Comparison of ENCODE assay signal across 1 cellular context in the genomic region with DNA sequence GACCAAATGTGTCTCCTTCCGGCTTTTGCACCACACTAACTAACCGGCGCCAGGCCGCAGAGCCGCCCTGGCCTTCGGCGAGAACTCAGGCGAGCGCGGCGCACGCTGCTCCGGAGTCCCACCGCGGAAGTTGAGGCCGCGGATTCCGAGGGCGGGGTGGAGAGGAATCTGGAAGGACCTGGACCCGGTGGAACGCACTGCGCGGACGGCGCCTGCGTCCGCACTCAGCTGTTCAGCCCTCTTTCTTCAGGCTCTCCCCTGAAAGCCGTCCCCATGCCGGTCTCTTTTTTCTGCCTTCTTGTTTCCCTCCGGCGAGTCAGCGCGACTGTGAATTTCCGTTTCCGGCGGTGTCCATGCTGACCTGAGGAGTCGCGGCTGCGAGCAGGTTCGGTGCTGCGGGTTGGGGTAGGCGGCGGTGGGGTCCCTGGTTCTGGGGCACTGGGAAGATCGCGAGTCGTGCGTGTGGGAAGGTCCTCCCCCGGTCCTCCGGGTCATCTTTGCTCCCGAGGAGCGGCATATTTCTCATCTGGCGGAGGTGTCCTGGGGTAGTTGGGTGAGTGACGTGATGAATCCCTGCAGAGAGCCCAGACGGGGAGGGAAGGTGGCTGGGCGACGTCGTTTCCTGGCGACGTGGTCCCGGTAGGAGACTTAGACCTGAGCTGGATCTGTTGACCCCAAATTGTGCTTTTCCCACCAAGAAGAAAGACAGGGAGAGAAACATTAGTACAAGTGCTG.
TF ChIP-seq lines count a peak whose summit lies in the region.

A gene with protein sequence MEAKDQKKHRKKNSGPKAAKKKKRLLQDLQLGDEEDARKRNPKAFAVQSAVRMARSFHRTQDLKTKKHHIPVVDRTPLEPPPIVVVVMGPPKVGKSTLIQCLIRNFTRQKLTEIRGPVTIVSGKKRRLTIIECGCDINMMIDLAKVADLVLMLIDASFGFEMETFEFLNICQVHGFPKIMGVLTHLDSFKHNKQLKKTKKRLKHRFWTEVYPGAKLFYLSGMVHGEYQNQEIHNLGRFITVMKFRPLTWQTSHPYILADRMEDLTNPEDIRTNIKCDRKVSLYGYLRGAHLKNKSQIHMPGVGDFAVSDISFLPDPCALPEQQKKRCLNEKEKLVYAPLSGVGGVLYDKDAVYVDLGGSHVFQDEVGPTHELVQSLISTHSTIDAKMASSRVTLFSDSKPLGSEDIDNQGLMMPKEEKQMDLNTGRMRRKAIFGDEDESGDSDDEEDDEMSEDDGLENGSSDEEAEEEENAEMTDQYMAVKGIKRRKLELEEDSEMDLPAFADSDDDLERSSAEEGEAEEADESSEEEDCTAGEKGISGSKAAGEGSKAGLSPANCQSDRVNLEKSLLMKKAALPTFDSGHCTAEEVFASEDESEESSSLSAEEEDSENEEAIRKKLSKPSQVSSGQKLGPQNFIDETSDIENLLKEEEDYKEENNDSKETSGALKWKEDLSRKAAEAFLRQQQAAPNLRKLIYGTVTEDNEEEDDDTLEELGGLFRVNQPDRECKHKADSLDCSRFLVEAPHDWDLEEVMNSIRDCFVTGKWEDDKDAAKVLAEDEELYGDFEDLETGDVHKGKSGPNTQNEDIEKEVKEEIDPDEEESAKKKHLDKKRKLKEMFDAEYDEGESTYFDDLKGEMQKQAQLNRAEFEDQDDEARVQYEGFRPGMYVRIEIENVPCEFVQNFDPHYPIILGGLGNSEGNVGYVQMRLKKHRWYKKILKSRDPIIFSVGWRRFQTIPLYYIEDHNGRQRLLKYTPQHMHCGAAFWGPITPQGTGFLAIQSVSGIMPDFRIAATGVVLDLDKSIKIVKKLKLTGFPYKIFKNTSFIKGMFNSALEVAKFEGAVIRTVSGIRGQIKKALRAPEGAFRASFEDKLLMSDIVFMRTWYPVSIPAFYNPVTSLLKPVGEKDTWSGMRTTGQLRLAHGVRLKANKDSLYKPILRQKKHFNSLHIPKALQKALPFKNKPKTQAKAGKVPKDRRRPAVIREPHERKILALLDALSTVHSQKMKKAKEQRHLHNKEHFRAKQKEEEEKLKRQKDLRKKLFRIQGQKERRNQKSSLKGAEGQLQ (plus strand): TSS at position 350 of the 735 bp plus-strand sequence. CDS start 1,600 bp downstream, outside the sequence.

TF ChIP-seq in HepG2, 621 proteins besides CTCF, POLR2A, EP300 and RAD21 (continued from another document and continues in another):
- TF ChIP-seq, protein P1, sequence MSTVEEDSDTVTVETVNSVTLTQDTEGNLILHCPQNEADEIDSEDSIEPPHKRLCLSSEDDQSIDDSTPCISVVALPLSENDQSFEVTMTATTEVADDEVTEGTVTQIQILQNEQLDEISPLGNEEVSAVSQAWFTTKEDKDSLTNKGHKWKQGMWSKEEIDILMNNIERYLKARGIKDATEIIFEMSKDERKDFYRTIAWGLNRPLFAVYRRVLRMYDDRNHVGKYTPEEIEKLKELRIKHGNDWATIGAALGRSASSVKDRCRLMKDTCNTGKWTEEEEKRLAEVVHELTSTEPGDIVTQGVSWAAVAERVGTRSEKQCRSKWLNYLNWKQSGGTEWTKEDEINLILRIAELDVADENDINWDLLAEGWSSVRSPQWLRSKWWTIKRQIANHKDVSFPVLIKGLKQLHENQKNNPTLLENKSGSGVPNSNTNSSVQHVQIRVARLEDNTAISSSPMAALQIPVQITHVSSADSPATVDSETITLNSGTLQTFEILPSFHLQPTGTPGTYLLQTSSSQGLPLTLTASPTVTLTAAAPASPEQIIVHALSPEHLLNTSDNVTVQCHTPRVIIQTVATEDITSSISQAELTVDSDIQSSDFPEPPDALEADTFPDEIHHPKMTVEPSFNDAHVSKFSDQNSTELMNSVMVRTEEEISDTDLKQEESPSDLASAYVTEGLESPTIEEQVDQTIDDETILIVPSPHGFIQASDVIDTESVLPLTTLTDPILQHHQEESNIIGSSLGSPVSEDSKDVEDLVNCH (CRISPR knock-in tag; IDR thresholded peaks at IDR 0.05), result no peak
- TF ChIP-seq RBAK (CRISPR knock-in tag; IDR thresholded peaks at IDR 0.05) (no peak), ZNF629 (CRISPR knock-in tag; conservative IDR thresholded peaks at IDR 0.05) (peak; percentile 13; the same call in 1 of the 2 replicates), ZNF792 (CRISPR knock-in tag; IDR thresholded peaks at IDR 0.05) (peak; percentile 90; the same call in 1 of the 2 replicates), CHD4 (IDR thresholded peaks at IDR 0.05; ENCODE audit: borderline replicate concordance, low read length) (no peak), NBN (conservative IDR thresholded peaks at IDR 0.05) (no peak), HNRNPK (IDR thresholded peaks at IDR 0.05; ENCODE audit: low read depth, low read length, poor library complexity, severe bottlenecking) (peak; percentile 65), PAF1 (CRISPR knock-in tag; IDR thresholded peaks at IDR 0.05) (no peak), SMARCE1 (IDR thresholded peaks at IDR 0.05; ENCODE audit: borderline replicate concordance) (no peak), RFXAP (CRISPR knock-in tag; IDR thresholded peaks at IDR 0.05; ENCODE audit: borderline replicate concordance) (no peak), TCF12 (IDR thresholded peaks at IDR 0.05) (no peak), TCF12 (CRISPR knock-in tag; IDR thresholded peaks at IDR 0.05) (peak; percentile 78; the same call in 1 of the 2 replicates)
- TF ChIP-seq, protein P2, sequence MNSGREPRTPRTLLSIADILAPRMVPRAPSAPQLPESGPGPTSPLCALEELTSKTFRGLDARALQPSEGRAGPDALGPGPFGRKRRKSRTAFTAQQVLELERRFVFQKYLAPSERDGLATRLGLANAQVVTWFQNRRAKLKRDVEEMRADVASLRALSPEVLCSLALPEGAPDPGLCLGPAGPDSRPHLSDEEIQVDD (CRISPR knock-in tag; IDR thresholded peaks at IDR 0.05; ENCODE audit: borderline replicate concordance), result peak; percentile 92; the same call in 1 of the 2 replicates
- TF ChIP-seq, protein P3, sequence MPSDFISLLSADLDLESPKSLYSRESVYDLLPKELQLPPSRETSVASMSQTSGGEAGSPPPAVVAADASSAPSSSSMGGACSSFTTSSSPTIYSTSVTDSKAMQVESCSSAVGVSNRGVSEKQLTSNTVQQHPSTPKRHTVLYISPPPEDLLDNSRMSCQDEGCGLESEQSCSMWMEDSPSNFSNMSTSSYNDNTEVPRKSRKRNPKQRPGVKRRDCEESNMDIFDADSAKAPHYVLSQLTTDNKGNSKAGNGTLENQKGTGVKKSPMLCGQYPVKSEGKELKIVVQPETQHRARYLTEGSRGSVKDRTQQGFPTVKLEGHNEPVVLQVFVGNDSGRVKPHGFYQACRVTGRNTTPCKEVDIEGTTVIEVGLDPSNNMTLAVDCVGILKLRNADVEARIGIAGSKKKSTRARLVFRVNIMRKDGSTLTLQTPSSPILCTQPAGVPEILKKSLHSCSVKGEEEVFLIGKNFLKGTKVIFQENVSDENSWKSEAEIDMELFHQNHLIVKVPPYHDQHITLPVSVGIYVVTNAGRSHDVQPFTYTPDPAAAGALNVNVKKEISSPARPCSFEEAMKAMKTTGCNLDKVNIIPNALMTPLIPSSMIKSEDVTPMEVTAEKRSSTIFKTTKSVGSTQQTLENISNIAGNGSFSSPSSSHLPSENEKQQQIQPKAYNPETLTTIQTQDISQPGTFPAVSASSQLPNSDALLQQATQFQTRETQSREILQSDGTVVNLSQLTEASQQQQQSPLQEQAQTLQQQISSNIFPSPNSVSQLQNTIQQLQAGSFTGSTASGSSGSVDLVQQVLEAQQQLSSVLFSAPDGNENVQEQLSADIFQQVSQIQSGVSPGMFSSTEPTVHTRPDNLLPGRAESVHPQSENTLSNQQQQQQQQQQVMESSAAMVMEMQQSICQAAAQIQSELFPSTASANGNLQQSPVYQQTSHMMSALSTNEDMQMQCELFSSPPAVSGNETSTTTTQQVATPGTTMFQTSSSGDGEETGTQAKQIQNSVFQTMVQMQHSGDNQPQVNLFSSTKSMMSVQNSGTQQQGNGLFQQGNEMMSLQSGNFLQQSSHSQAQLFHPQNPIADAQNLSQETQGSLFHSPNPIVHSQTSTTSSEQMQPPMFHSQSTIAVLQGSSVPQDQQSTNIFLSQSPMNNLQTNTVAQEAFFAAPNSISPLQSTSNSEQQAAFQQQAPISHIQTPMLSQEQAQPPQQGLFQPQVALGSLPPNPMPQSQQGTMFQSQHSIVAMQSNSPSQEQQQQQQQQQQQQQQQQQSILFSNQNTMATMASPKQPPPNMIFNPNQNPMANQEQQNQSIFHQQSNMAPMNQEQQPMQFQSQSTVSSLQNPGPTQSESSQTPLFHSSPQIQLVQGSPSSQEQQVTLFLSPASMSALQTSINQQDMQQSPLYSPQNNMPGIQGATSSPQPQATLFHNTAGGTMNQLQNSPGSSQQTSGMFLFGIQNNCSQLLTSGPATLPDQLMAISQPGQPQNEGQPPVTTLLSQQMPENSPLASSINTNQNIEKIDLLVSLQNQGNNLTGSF (CRISPR knock-in tag; IDR thresholded peaks at IDR 0.05), result peak; percentile 98
- TF ChIP-seq, protein P4, sequence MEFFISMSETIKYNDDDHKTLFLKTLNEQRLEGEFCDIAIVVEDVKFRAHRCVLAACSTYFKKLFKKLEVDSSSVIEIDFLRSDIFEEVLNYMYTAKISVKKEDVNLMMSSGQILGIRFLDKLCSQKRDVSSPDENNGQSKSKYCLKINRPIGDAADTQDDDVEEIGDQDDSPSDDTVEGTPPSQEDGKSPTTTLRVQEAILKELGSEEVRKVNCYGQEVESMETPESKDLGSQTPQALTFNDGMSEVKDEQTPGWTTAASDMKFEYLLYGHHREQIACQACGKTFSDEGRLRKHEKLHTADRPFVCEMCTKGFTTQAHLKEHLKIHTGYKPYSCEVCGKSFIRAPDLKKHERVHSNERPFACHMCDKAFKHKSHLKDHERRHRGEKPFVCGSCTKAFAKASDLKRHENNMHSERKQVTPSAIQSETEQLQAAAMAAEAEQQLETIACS (CRISPR knock-in tag; IDR thresholded peaks at IDR 0.05), result peak; percentile 45; the same call in 1 of the 2 replicates
- TF ChIP-seq, protein P5, sequence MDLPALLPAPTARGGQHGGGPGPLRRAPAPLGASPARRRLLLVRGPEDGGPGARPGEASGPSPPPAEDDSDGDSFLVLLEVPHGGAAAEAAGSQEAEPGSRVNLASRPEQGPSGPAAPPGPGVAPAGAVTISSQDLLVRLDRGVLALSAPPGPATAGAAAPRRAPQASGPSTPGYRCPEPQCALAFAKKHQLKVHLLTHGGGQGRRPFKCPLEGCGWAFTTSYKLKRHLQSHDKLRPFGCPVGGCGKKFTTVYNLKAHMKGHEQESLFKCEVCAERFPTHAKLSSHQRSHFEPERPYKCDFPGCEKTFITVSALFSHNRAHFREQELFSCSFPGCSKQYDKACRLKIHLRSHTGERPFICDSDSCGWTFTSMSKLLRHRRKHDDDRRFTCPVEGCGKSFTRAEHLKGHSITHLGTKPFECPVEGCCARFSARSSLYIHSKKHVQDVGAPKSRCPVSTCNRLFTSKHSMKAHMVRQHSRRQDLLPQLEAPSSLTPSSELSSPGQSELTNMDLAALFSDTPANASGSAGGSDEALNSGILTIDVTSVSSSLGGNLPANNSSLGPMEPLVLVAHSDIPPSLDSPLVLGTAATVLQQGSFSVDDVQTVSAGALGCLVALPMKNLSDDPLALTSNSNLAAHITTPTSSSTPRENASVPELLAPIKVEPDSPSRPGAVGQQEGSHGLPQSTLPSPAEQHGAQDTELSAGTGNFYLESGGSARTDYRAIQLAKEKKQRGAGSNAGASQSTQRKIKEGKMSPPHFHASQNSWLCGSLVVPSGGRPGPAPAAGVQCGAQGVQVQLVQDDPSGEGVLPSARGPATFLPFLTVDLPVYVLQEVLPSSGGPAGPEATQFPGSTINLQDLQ (CRISPR knock-in tag; IDR thresholded peaks at IDR 0.05), result peak; percentile 76; the same call in 1 of the 2 replicates
- TF ChIP-seq, protein P6, sequence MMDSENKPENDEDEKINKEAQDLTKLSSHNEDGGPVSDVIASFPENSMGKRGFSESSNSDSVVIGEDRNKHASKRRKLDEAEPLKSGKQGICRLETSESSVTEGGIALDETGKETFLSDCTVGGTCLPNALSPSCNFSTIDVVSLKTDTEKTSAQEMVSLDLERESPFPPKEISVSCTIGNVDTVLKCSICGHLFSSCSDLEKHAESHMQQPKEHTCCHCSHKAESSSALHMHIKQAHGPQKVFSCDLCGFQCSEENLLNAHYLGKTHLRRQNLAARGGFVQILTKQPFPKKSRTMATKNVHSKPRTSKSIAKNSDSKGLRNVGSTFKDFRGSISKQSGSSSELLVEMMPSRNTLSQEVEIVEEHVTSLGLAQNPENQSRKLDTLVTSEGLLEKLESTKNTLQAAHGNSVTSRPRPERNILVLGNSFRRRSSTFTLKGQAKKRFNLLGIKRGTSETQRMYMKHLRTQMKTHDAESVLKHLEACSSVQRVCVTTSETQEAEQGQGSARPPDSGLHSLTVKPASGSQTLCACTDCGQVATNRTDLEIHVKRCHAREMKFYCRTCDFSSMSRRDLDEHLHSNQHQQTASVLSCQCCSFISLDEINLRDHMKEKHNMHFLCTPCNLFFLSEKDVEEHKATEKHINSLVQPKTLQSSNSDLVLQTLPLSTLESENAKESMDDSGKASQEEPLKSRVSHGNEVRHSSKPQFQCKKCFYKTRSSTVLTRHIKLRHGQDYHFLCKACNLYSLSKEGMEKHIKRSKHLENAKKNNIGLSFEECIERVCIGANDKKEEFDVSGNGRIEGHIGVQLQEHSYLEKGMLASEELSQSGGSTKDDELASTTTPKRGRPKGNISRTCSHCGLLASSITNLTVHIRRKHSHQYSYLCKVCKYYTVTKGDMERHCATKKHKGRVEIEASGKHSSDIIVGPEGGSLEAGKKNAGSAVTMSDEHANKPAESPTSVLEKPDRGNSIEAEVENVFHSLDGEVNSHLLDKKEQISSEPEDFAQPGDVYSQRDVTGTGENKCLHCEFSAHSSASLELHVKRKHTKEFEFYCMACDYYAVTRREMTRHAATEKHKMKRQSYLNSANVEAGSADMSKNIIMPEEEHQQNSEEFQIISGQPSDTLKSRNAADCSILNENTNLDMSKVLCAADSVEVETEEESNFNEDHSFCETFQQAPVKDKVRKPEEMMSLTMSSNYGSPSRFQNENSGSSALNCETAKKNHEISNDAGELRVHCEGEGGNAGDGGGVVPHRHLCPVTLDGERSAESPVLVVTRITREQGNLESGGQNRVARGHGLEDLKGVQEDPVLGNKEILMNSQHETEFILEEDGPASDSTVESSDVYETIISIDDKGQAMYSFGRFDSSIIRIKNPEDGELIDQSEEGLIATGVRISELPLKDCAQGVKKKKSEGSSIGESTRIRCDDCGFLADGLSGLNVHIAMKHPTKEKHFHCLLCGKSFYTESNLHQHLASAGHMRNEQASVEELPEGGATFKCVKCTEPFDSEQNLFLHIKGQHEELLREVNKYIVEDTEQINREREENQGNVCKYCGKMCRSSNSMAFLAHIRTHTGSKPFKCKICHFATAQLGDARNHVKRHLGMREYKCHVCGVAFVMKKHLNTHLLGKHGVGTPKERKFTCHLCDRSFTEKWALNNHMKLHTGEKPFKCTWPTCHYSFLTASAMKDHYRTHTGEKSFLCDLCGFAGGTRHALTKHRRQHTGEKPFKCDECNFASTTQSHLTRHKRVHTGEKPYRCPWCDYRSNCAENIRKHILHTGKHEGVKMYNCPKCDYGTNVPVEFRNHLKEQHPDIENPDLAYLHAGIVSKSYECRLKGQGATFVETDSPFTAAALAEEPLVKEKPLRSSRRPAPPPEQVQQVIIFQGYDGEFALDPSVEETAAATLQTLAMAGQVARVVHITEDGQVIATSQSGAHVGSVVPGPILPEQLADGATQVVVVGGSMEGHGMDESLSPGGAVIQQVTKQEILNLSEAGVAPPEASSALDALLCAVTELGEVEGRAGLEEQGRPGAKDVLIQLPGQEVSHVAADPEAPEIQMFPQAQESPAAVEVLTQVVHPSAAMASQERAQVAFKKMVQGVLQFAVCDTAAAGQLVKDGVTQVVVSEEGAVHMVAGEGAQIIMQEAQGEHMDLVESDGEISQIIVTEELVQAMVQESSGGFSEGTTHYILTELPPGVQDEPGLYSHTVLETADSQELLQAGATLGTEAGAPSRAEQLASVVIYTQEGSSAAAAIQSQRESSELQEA (CRISPR knock-in tag; IDR thresholded peaks at IDR 0.05; ENCODE audit: not compliant biosample characterization), result peak; percentile 91
- TF ChIP-seq, protein P7, sequence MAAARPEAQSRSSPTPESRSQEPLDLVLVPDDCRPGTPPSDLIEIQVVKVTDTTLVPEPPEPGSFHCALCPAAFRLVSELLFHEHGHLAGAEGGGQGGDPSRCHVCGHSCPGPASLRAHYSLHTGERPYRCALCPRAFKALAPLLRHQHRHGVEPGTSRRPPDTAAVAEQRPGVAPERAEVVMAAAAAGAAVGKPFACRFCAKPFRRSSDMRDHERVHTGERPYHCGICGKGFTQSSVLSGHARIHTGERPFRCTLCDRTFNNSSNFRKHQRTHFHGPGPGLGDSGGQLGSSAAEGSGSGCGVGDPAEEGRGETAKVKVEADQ (CRISPR knock-in tag; IDR thresholded peaks at IDR 0.05; ENCODE audit: borderline replicate concordance), result peak; percentile 96
